32 cellular contexts compared by ENCODE assay signal in the genomic region with DNA sequence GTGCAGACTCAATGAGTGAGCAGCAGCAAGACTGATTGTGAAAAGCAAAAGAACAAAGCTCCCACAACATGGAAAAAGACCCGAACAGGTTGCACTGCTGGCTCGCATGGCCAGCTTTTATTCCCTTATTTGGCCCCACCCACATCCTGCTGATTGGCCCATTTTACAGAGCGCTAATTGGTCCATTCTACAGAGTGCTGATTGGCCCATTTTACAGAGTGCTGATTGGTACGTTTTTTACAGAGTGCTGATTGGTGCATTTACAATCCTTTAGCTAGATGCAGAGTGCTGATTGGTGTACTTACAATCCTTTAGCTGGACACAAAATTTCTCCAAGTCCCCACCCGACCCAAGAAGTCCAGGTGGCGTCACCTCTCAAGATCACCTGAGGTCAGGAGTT. TPM values are rescaled to one million over a fixed set of nuclear protein-coding genes. Genes with fewer than 3 reads are reported as not detected.
DNase-seq lines count a peak whose midpoint lies in the region; ATAC-seq, FAIRE-seq and TF ChIP-seq lines count a peak whose summit lies in the region.
"Had no signal": no experiment of that assay in that cellular context is flagged by ENCODE, and none has a peak within 500 bp of the region (broad histone marks: within the 10 kb centered on the region; RNA-seq: fewer than 3 reads in every experiment).

No MANE protein-coding gene starts in this region.

- H4K20me1 ChIP-seq in HepG2 (ENCODE audit: insufficient read depth, low read length) (no peaks in the 10 kb centered on the region), neural progenitor cell (ENCODE audit: low read depth) (no peaks in the 10 kb centered on the region), OCI-LY7 (ENCODE audit: insufficient read depth, low read length) (no peaks in the 10 kb centered on the region)
- H4K20me1 ChIP-seq: BLaER1 had no signal

- FAIRE-seq in HepG2 (lab: Jason Lieb, UNC): no peak
- FAIRE-seq: GM12878, GM12892, GM18507 had no signal

- no peak for ATAC-seq in HepG2
- no peak for ATAC-seq in right lobe of liver
- no peak for ATAC-seq in stimulated activated naive B cell treated with anti-CD40 and anti-IgM and Interleukin-4, amounts not matched to agents 10 μg/mL and 1 μg/mL and 100 μg/mL, for 72 hours (replicated peaks)
- ATAC-seq in Right ventricle myocardium superior (ENCODE audit: poor library complexity): no peak
- ATAC-seq: GM12878 had no signal

- TF ChIP-seq RAD21 in HepG2 (CRISPR knock-in tag; IDR thresholded peaks at IDR 0.05): no peak

- H2AFZ ChIP-seq in HepG2 (ENCODE audit: low read length): no peak overlapping the region
- H2AFZ ChIP-seq in neural progenitor cell (replicated peaks): no peak overlapping the region
- H2AFZ ChIP-seq in OCI-LY7 (ENCODE audit: low read length): no peak overlapping the region

- no peak overlapping the region for H3K4me2 ChIP-seq in HepG2 (ENCODE audit: low read depth, low read length)
- no peak overlapping the region for H3K4me2 ChIP-seq in neural progenitor cell
- H3K4me2 ChIP-seq in OCI-LY7 (ENCODE audit: low read length): no peak overlapping the region
- H3K4me2 ChIP-seq: BLaER1 had no signal

- H3K27me3 ChIP-seq in HepG2 (ENCODE audit: control insufficient read depth in 1 of 2, insufficient read depth in 2 of 2, low read length in 2 of 2) (no peaks in the 10 kb centered on the region), right lobe of liver (no peaks in the 10 kb centered on the region), neural progenitor cell (no peaks in the 10 kb centered on the region)
- H3K27me3 ChIP-seq: BE2C, BLaER1 had no signal

- no peak for DNase-seq in HepG2 (ENCODE audit: low spot score)
- no peak for DNase-seq in right lobe of liver
- peak; percentile 48 for DNase-seq in NAMALWA (ENCODE audit: low spot score)
- no peak for DNase-seq in endothelial cell (ENCODE audit: low spot score)
- no peak for DNase-seq in neural progenitor cell (ENCODE audit: low spot score)
- no peak for DNase-seq in OCI-LY7 (ENCODE audit: low spot score)
- DNase-seq in stimulated activated naive B cell treated with anti-CD40 and anti-IgM and Interleukin-4, amounts not matched to agents 10 μg/mL and 1 μg/mL and 100 μg/mL, for 72 hours: no peak
- no peak for DNase-seq in Right ventricle myocardium superior
- DNase-seq: ACHN; BE2C; C1 segment of cervical spinal cord; CD4-positive, alpha-beta memory T cell; CD4-positive, CD25-positive, alpha-beta regulatory T cell; CD8-positive, alpha-beta memory T cell; COR-L47; DMS 273 treated with DMSO at 0.1 percent for 48 hours; DMS153; DMS53; DMS79; DND-41; EL; GDM1 had no signal

- H3K4me3 ChIP-seq in HepG2 (replicated peaks in 1 of 3; ENCODE audit: insufficient read depth in 1 of 3, low read depth in 2 of 3, low read length in 3 of 3): no peak overlapping the region
- no peak overlapping the region for H3K4me3 ChIP-seq in right lobe of liver
- H3K4me3 ChIP-seq in neural progenitor cell: no peak overlapping the region
- no peak overlapping the region for H3K4me3 ChIP-seq in OCI-LY7 (ENCODE audit: low read depth, low read length, poor library complexity, severe bottlenecking)
- H3K4me3 ChIP-seq: BLaER1, GM12878 had no signal

- H3K36me3 ChIP-seq in HepG2 (replicated peaks in 1 of 2; ENCODE audit: control insufficient read depth in 1 of 2, insufficient read depth in 2 of 2, low read length in 2 of 2) (peaks cover 0 to 2% of the 10 kb centered on the region in 2 experiments; a peak in 3 of 5 replicates), right lobe of liver (no peaks in the 10 kb centered on the region), neural progenitor cell (no peaks in the 10 kb centered on the region), OCI-LY7 (ENCODE audit: insufficient read depth, low read length) (no peaks in the 10 kb centered on the region)
- H3K36me3 ChIP-seq: BE2C had no signal

- WGBS in HepG2 (ENCODE audit: low lambda C conversion rate): 99% methylated on average over 6 of the region's 6 CpGs
- WGBS in right lobe of liver (ENCODE audit: insufficient coverage, low coverage, low lambda C conversion rate, missing lambda C conversion rate): 92% methylated on average over 6 of the region's 6 CpGs

- POLR2A ChIA-PET in HepG2 (lab: Yijun Ruan, JAX) (interaction anchor here (1.6 kb wide), 1 partner anchor 15 kb away, joined by 4 read pairs; a partner anchor contains a TSS), OCI-LY7 (lab: Charles Lee) (interaction anchor here (0.6 to 1.2 kb wide), 3 partner anchors 11 to 49 kb away, joined by 3 to 4 read pairs (median 3); a partner anchor contains a TSS)

- H3K27ac Mint-ChIP-seq in endothelial cell (ENCODE audit: unreplicated experiment): no peak overlapping the region
- peak overlapping the region; percentile 10 for H3K27ac Mint-ChIP-seq in neural progenitor cell
- H3K27ac Mint-ChIP-seq in stimulated activated naive B cell treated with anti-CD40 and anti-IgM and Interleukin-4, amounts not matched to agents 10 μg/mL and 1 μg/mL and 100 μg/mL, for 72 hours: no peak overlapping the region
- H3K27ac Mint-ChIP-seq: CD4-positive, alpha-beta memory T cell; CD8-positive, alpha-beta memory T cell had no signal

- CTCF ChIA-PET in HepG2 (lab: Yijun Ruan, JAX; ENCODE audit: low intra/inter-chr PET ratio, low total read pairs) (no interaction called here), OCI-LY7 (lab: Charles Lee; ENCODE audit: unreplicated experiment) (no interaction called here)

- H3K4me1 Mint-ChIP-seq in endothelial cell (ENCODE audit: unreplicated experiment) (no peaks in the 10 kb centered on the region), neural progenitor cell (no peaks in the 10 kb centered on the region)
- H3K4me1 Mint-ChIP-seq in stimulated activated naive B cell treated with anti-CD40 and anti-IgM and Interleukin-4, amounts not matched to agents 10 μg/mL and 1 μg/mL and 100 μg/mL, for 72 hours: peaks cover 9 to 10% of the 10 kb centered on the region in 2 donors

- no peaks in the 10 kb centered on the region for H3K79me2 ChIP-seq in HepG2 (ENCODE audit: insufficient read depth, low read length)
- no peaks in the 10 kb centered on the region for H3K79me2 ChIP-seq in neural progenitor cell (ENCODE audit: low read depth)
- no peaks in the 10 kb centered on the region for H3K79me2 ChIP-seq in OCI-LY7 (ENCODE audit: insufficient read depth, low read depth, low read length)

- TF ChIP-seq POLR2A in HepG2 (IDR thresholded peaks at IDR 0.05; ENCODE audit: insufficient read depth in 1 of 2, low read depth in 2 of 2, low read length in 2 of 2) (no peak), right lobe of liver (IDR thresholded peaks at IDR 0.05) (no peak)

- H3K4me3 Mint-ChIP-seq in endothelial cell (ENCODE audit: unreplicated experiment) (peak overlapping the region; percentile 53), neural progenitor cell (no peak overlapping the region)
- H3K4me3 Mint-ChIP-seq in stimulated activated naive B cell treated with anti-CD40 and anti-IgM and Interleukin-4, amounts not matched to agents 10 μg/mL and 1 μg/mL and 100 μg/mL, for 72 hours: no peak overlapping the region
- H3K4me3 Mint-ChIP-seq: CD14-positive monocyte; CD4-positive, alpha-beta memory T cell; CD4-positive, CD25-positive, alpha-beta regulatory T cell; CD8-positive, alpha-beta memory T cell had no signal

- TF ChIP-seq EP300 in HepG2 (IDR thresholded peaks at IDR 0.05; ENCODE audit: low read depth in 2 of 2, low read length in 2 of 2) (no peak), HepG2 (CRISPR knock-in tag; IDR thresholded peaks at IDR 0.05; ENCODE audit: borderline replicate concordance) (no peak)

- no peak for TF ChIP-seq CTCF in HepG2 (CRISPR knock-in tag; IDR thresholded peaks at IDR 0.05)
- TF ChIP-seq CTCF in right lobe of liver (IDR thresholded peaks at IDR 0.05): no peak
- TF ChIP-seq CTCF in endothelial cell (IDR thresholded peaks at IDR 0.05; ENCODE audit: unreplicated experiment): no peak
- no peak for TF ChIP-seq CTCF in neural progenitor cell (IDR thresholded peaks at IDR 0.05)
- no peak for TF ChIP-seq CTCF in OCI-LY7 (conservative IDR thresholded peaks at IDR 0.05; ENCODE audit: low read length)

- in situ Hi-C loops in HepG2 (cut with HindIII; ENCODE audit: extremely low pct_ligation_motif_present, low pct_unique_long_range_greater_than_20kb): no loop called here

- H3K4me1 ChIP-seq in HepG2 (ENCODE audit: insufficient read depth, low read length) (no peaks in the 10 kb centered on the region), right lobe of liver (no peaks in the 10 kb centered on the region), neural progenitor cell (no peaks in the 10 kb centered on the region), OCI-LY7 (ENCODE audit: insufficient read depth, low read length, poor library complexity, severe bottlenecking) (peaks cover 9% of the 10 kb centered on the region)
- H3K4me1 ChIP-seq: BE2C had no signal

- no peaks in the 10 kb centered on the region for H3K9me2 ChIP-seq in OCI-LY7 (ENCODE audit: insufficient read depth, low read length)

- H3K27ac ChIP-seq in HepG2 (ENCODE audit: extremely low read length, insufficient read depth, low read length): no peak overlapping the region
- H3K27ac ChIP-seq in right lobe of liver: no peak overlapping the region
- no peak overlapping the region for H3K27ac ChIP-seq in neural progenitor cell
- no peak overlapping the region for H3K27ac ChIP-seq in OCI-LY7 (ENCODE audit: low read depth, low read length, poor library complexity, severe bottlenecking)
- H3K27ac ChIP-seq: 22Rv1, BLaER1 had no signal

- peaks cover 33% of the 10 kb centered on the region for H3K36me3 Mint-ChIP-seq in endothelial cell (ENCODE audit: low read depth, unreplicated experiment)
- peaks cover 7% of the 10 kb centered on the region for H3K36me3 Mint-ChIP-seq in neural progenitor cell
- no peaks in the 10 kb centered on the region for H3K36me3 Mint-ChIP-seq in stimulated activated naive B cell treated with anti-CD40 and anti-IgM and Interleukin-4, amounts not matched to agents 10 μg/mL and 1 μg/mL and 100 μg/mL, for 72 hours
- H3K36me3 Mint-ChIP-seq: CD4-positive, alpha-beta memory T cell; CD4-positive, CD25-positive, alpha-beta regulatory T cell had no signal

- BruUV-seq in HepG2 (replicated peaks; lab: Mats Ljungman, UMichigan) (no TSS peak), OCI-LY7 (replicated peaks; lab: Mats Ljungman, UMichigan) (no TSS peak)

- no peaks in the 10 kb centered on the region for H3K9me3 Mint-ChIP-seq in endothelial cell (ENCODE audit: unreplicated experiment)
- no peaks in the 10 kb centered on the region for H3K9me3 Mint-ChIP-seq in neural progenitor cell
- no peaks in the 10 kb centered on the region for H3K9me3 Mint-ChIP-seq in stimulated activated naive B cell treated with anti-CD40 and anti-IgM and Interleukin-4, amounts not matched to agents 10 μg/mL and 1 μg/mL and 100 μg/mL, for 72 hours
- H3K9me3 Mint-ChIP-seq: CD8-positive, alpha-beta memory T cell had no signal

- intact Hi-C loops in HepG2 (cut with micrococcal nuclease; ENCODE audit: unreplicated experiment) (no loop called here), right lobe of liver (cut with DNase I) (no loop called here), OCI-LY7 (cut with micrococcal nuclease; ENCODE audit: unreplicated experiment) (no loop called here), Right ventricle myocardium superior (cut with DNase I) (no loop called here)

- H3K9me3 ChIP-seq in HepG2 (ENCODE audit: low read length) (no peaks in the 10 kb centered on the region), right lobe of liver (no peaks in the 10 kb centered on the region), neural progenitor cell (ENCODE audit: low read depth) (no peaks in the 10 kb centered on the region), OCI-LY7 (ENCODE audit: low read length) (no peaks in the 10 kb centered on the region)
- H3K9me3 ChIP-seq: BE2C had no signal

- H3F3A ChIP-seq in neural progenitor cell (ENCODE audit: low read depth): no peaks in the 10 kb centered on the region

- peaks cover 5% of the 10 kb centered on the region for H3K27me3 Mint-ChIP-seq in endothelial cell (ENCODE audit: unreplicated experiment)
- H3K27me3 Mint-ChIP-seq in neural progenitor cell (ENCODE audit: insufficient read depth, low read depth): peaks cover 6% of the 10 kb centered on the region
- H3K27me3 Mint-ChIP-seq in stimulated activated naive B cell treated with anti-CD40 and anti-IgM and Interleukin-4, amounts not matched to agents 10 μg/mL and 1 μg/mL and 100 μg/mL, for 72 hours: no peaks in the 10 kb centered on the region
- H3K27me3 Mint-ChIP-seq: CD4-positive, alpha-beta memory T cell had no signal

- H3K9ac ChIP-seq in HepG2 (ENCODE audit: insufficient read depth, low read depth, low read length) (no peak overlapping the region), neural progenitor cell (no peak overlapping the region)
- H3K9ac ChIP-seq: BLaER1 had no signal

RNA-seq across cellular contexts. Expression of a gene that starts 15.3 kb away (rescaled TPM):
- total RNA-seq in HepG2 (2016; rRNA removed; fragmentation: Illumina TruSeq; extraction: Trizol) (118 and 161 TPM in 2 replicates), right lobe of liver (100 to 1,000 TPM in 4 of 6 experiments, 10 to 100 TPM in 2; 80.2 to 128 (median 114) TPM), endothelial cell (ENCODE audit: unreplicated experiment) (79.2 TPM), neural progenitor cell (ENCODE audit: low replicate concordance) (28.6 and 97.0 TPM in 2 replicates), OCI-LY7 (2022) (106 and 117 TPM in 2 replicates), Right ventricle myocardium superior (26.6 TPM)
- total RNA-seq in HepG2 (2016; cell fraction: cytosol; rRNA removed; fragmentation: Illumina TruSeq; extraction: Trizol; ENCODE audit: low read depth): 121 and 136 TPM in 2 replicates
- 107 and 161 TPM in 2 replicates for total RNA-seq in HepG2 (2016; cell fraction: insoluble cytoplasmic fraction; rRNA removed; fragmentation: Illumina TruSeq; extraction: Trizol)
- total RNA-seq in HepG2 (2016; cell fraction: membrane; rRNA removed; fragmentation: Illumina TruSeq; extraction: Trizol): 173 and 190 TPM in 2 replicates
- total RNA-seq in HepG2 (2016; cell fraction: nucleus; rRNA removed; fragmentation: Illumina TruSeq; extraction: Trizol): 74.9 and 92.0 TPM in 2 replicates
- 49.4 and 57.3 TPM in 2 replicates for polyA plus RNA-seq in HepG2 (2011; rRNA removed)
- 57.0 and 78.3 TPM in 2 replicates for polyA plus RNA-seq in HepG2 (2011; cell fraction: cytosol; rRNA removed)
- polyA plus RNA-seq in HepG2 (2011; cell fraction: nucleus; rRNA removed): 92.6 and 99.0 TPM in 2 replicates
- polyA plus RNA-seq in HepG2 (2012): 71.1 and 74.4 TPM in 2 replicates
- 165 and 180 TPM in 2 replicates for polyA plus RNA-seq in HepG2 (2016; cell fraction: cytosol; fragmentation: Illumina TruSeq; extraction: Trizol; ENCODE audit: low read depth)
- polyA plus RNA-seq in HepG2 (2016; cell fraction: insoluble cytoplasmic fraction; fragmentation: Illumina TruSeq; extraction: Trizol; ENCODE audit: low read depth): 116 and 155 TPM in 2 replicates
- polyA plus RNA-seq in HepG2 (2016; cell fraction: membrane; fragmentation: Illumina TruSeq; extraction: Trizol; ENCODE audit: low read depth): 187 and 190 TPM in 2 replicates
- polyA plus RNA-seq in HepG2 (2016; cell fraction: nucleus; fragmentation: Illumina TruSeq; extraction: Trizol; ENCODE audit: insufficient read depth, low read depth): 160 and 164 TPM in 2 replicates
- 31.1 and 76.9 TPM in 2 replicates for polyA minus RNA-seq in HepG2 (2011; rRNA and poly(A)+ RNA removed; ENCODE audit: low replicate concordance)
- 45.0 and 48.0 TPM in 2 replicates for polyA minus RNA-seq in HepG2 (2011; cell fraction: cytosol; rRNA and poly(A)+ RNA removed)
- polyA minus RNA-seq in HepG2 (2011; cell fraction: nucleus; rRNA and poly(A)+ RNA removed): 13.5 and 13.8 TPM in 2 replicates
- total RNA-seq in OCI-LY7 (2014; rRNA removed; shearing (Covaris generic)): 52.4 and 59.5 TPM in 2 replicates

RNA-seq across cellular contexts. Expression of a gene that starts 43.8 kb away (rescaled TPM):
- total RNA-seq in HepG2 (2016; rRNA removed; fragmentation: Illumina TruSeq; extraction: Trizol) (not detected in 2 replicates), right lobe of liver (not detected), endothelial cell (ENCODE audit: unreplicated experiment) (not detected), neural progenitor cell (ENCODE audit: low replicate concordance) (not detected in 2 replicates), OCI-LY7 (2022) (not detected in 2 replicates), Right ventricle myocardium superior (not detected)
- not detected in 2 replicates for total RNA-seq in HepG2 (2016; cell fraction: cytosol; rRNA removed; fragmentation: Illumina TruSeq; extraction: Trizol; ENCODE audit: low read depth)
- total RNA-seq in HepG2 (2016; cell fraction: insoluble cytoplasmic fraction; rRNA removed; fragmentation: Illumina TruSeq; extraction: Trizol): not detected in 2 replicates
- not detected in 2 replicates for total RNA-seq in HepG2 (2016; cell fraction: membrane; rRNA removed; fragmentation: Illumina TruSeq; extraction: Trizol)
- not detected in 2 replicates for total RNA-seq in HepG2 (2016; cell fraction: nucleus; rRNA removed; fragmentation: Illumina TruSeq; extraction: Trizol)
- not detected in 2 replicates for polyA plus RNA-seq in HepG2 (2011; rRNA removed)
- polyA plus RNA-seq in HepG2 (2011; cell fraction: cytosol; rRNA removed): not detected in 2 replicates
- polyA plus RNA-seq in HepG2 (2011; cell fraction: nucleus; rRNA removed): not detected in 2 replicates
- not detected in 2 replicates for polyA plus RNA-seq in HepG2 (2012)
- polyA plus RNA-seq in HepG2 (2016; cell fraction: cytosol; fragmentation: Illumina TruSeq; extraction: Trizol; ENCODE audit: low read depth): not detected in 2 replicates
- not detected in 2 replicates for polyA plus RNA-seq in HepG2 (2016; cell fraction: insoluble cytoplasmic fraction; fragmentation: Illumina TruSeq; extraction: Trizol; ENCODE audit: low read depth)
- not detected in 2 replicates for polyA plus RNA-seq in HepG2 (2016; cell fraction: membrane; fragmentation: Illumina TruSeq; extraction: Trizol; ENCODE audit: low read depth)
- not detected in 2 replicates for polyA plus RNA-seq in HepG2 (2016; cell fraction: nucleus; fragmentation: Illumina TruSeq; extraction: Trizol; ENCODE audit: insufficient read depth, low read depth)
- not detected in 2 replicates for polyA minus RNA-seq in HepG2 (2011; rRNA and poly(A)+ RNA removed; ENCODE audit: low replicate concordance)
- not detected in 2 replicates for polyA minus RNA-seq in HepG2 (2011; cell fraction: cytosol; rRNA and poly(A)+ RNA removed)
- not detected in 2 replicates for polyA minus RNA-seq in HepG2 (2011; cell fraction: nucleus; rRNA and poly(A)+ RNA removed)
- total RNA-seq in OCI-LY7 (2014; rRNA removed; shearing (Covaris generic)): not detected in 2 replicates
- total RNA-seq: A172; A673; CD4-positive, alpha-beta memory T cell; CD4-positive, CD25-positive, alpha-beta regulatory T cell; CD8-positive, alpha-beta memory T cell; Daoy; GM12878 had no signal
- polyA plus RNA-seq: AG04450; CD14-positive monocyte; CD4-positive, alpha-beta memory T cell; CD4-positive, CD25-positive, alpha-beta regulatory T cell; CD8-positive, alpha-beta memory T cell; GM12878 had no signal

RNA-seq across cellular contexts. Expression of a gene that starts 49.4 kb away (rescaled TPM):
- 7.6 and 8.9 TPM in 2 replicates for total RNA-seq in HepG2 (2016; rRNA removed; fragmentation: Illumina TruSeq; extraction: Trizol)
- 1.4 and 1.9 TPM in 2 replicates for total RNA-seq in HepG2 (2016; cell fraction: cytosol; rRNA removed; fragmentation: Illumina TruSeq; extraction: Trizol; ENCODE audit: low read depth)
- 7.9 and 8.1 TPM in 2 replicates for total RNA-seq in HepG2 (2016; cell fraction: insoluble cytoplasmic fraction; rRNA removed; fragmentation: Illumina TruSeq; extraction: Trizol)
- 4.1 and 4.3 TPM in 2 replicates for total RNA-seq in HepG2 (2016; cell fraction: membrane; rRNA removed; fragmentation: Illumina TruSeq; extraction: Trizol)
- 4.9 and 6.3 TPM in 2 replicates for total RNA-seq in HepG2 (2016; cell fraction: nucleus; rRNA removed; fragmentation: Illumina TruSeq; extraction: Trizol)
- polyA plus RNA-seq in HepG2 (2011; rRNA removed): 7.7 and 9.4 TPM in 2 replicates
- polyA plus RNA-seq in HepG2 (2011; cell fraction: cytosol; rRNA removed): 6.7 and 9.6 TPM in 2 replicates
- polyA plus RNA-seq in HepG2 (2011; cell fraction: nucleus; rRNA removed): 18.1 and 19.0 TPM in 2 replicates
- 6.1 and 7.0 TPM in 2 replicates for polyA plus RNA-seq in HepG2 (2012)
- polyA plus RNA-seq in HepG2 (2016; cell fraction: cytosol; fragmentation: Illumina TruSeq; extraction: Trizol; ENCODE audit: low read depth): 2.1 and 2.6 TPM in 2 replicates
- polyA plus RNA-seq in HepG2 (2016; cell fraction: insoluble cytoplasmic fraction; fragmentation: Illumina TruSeq; extraction: Trizol; ENCODE audit: low read depth): 9.6 and 10.8 TPM in 2 replicates
- polyA plus RNA-seq in HepG2 (2016; cell fraction: membrane; fragmentation: Illumina TruSeq; extraction: Trizol; ENCODE audit: low read depth): 3.7 and 3.8 TPM in 2 replicates
- polyA plus RNA-seq in HepG2 (2016; cell fraction: nucleus; fragmentation: Illumina TruSeq; extraction: Trizol; ENCODE audit: insufficient read depth, low read depth): 17.9 and 18.0 TPM in 2 replicates
- polyA minus RNA-seq in HepG2 (2011; rRNA and poly(A)+ RNA removed; ENCODE audit: low replicate concordance): 5.0 and 5.6 TPM in 2 replicates
- polyA minus RNA-seq in HepG2 (2011; cell fraction: cytosol; rRNA and poly(A)+ RNA removed): 3.7 and 4.4 TPM in 2 replicates
- polyA minus RNA-seq in HepG2 (2011; cell fraction: nucleus; rRNA and poly(A)+ RNA removed): 4.8 and 6.2 TPM in 2 replicates
- 1 to 10 TPM; 4.8 to 9.2 (median 5.4) TPM for total RNA-seq in right lobe of liver
- total RNA-seq in endothelial cell (ENCODE audit: unreplicated experiment): 19.1 TPM
- total RNA-seq in neural progenitor cell (ENCODE audit: low replicate concordance): 7.2 and 12.5 TPM in 2 replicates
- total RNA-seq in OCI-LY7 (2014; rRNA removed; shearing (Covaris generic)): 8.0 and 13.4 TPM in 2 replicates
- 14.1 and 15.7 TPM in 2 replicates for total RNA-seq in OCI-LY7 (2022)
- 6.7 TPM for total RNA-seq in Right ventricle myocardium superior
